In genomic region chr19:55088021-55088451, GRCh38 we compare ENCODE assay signal across 9 cellular contexts. TPM values are rescaled to one million over a fixed set of nuclear protein-coding genes. Genes with fewer than 3 reads are reported as not detected.
DNase-seq lines count a peak whose midpoint lies in the region; ATAC-seq and TF ChIP-seq lines count a peak whose summit lies in the region.
"Had no signal": no experiment of that assay in that cellular context is flagged by ENCODE, and none has a peak within 500 bp of the region (broad histone marks: within the 10 kb centered on the region; RNA-seq: fewer than 3 reads in every experiment).

No MANE protein-coding gene starts in this region.

- no CpG with 5 or more reads among the region's 12 CpGs for whole genome bisulfite sequencing in mesendoderm (ENCODE audit: extremely low coverage, insufficient coverage, low lambda C conversion rate)
- WGBS in thyroid gland, 2 donors = 78 to 79% methylated on average over 12 of the region's 12 CpGs

- H2AK5ac ChIP-seq in mesendoderm (ENCODE audit: low read length) = peak overlapping the region; percentile 46

- H3K79me2 ChIP-seq in mesendoderm (ENCODE audit: control insufficient read depth, insufficient read depth, low read length) = no peaks in the 10 kb centered on the region

- H3K4me1 ChIP-seq in breast epithelium (peaks cover 0 to 6% of the 10 kb centered on the region in 2 donors), adipocyte (ENCODE audit: control insufficient read depth, insufficient read depth, low read length) (peaks cover 18% of the 10 kb centered on the region), mesendoderm (ENCODE audit: control insufficient read depth, low read depth, low read length) (peaks cover 10% of the 10 kb centered on the region), thyroid gland (peaks cover 0 to 13% of the 10 kb centered on the region in 2 donors)

- no peaks in the 10 kb centered on the region for H3K27me3 Mint-ChIP-seq in MCF 10A (ENCODE audit: insufficient read depth, unreplicated experiment)

- no peaks in the 10 kb centered on the region for H3K9me3 Mint-ChIP-seq in MCF 10A (ENCODE audit: unreplicated experiment)

- H3K4me1 Mint-ChIP-seq in MCF 10A (ENCODE audit: insufficient read depth, unreplicated experiment) = peaks cover 10% of the 10 kb centered on the region

- H3K9me3 ChIP-seq in breast epithelium (no peaks in the 10 kb centered on the region), adipocyte (ENCODE audit: control insufficient read depth, low read length) (no peaks in the 10 kb centered on the region), thyroid gland (no peaks in the 10 kb centered on the region)

- no peak overlapping the region for H3K18ac ChIP-seq in mesendoderm (ENCODE audit: low read length)

- H3K79me1 ChIP-seq in mesendoderm (ENCODE audit: low read length) = peaks cover 3% of the 10 kb centered on the region

- peak overlapping the region in 1 of 2 donors; percentile 7 for H3K27ac ChIP-seq in breast epithelium
- H3K27ac ChIP-seq in mesendoderm (ENCODE audit: low read depth, low read length) = no peak overlapping the region
- H3K27ac ChIP-seq in thyroid gland = peak overlapping the region in 2 of 3 donors; percentile 15 to 45

- CTCF ChIA-PET in MCF 10A (lab: Yijun Ruan, JAX) = interaction anchor here (0.5 to 3.2 kb wide), 18 partner anchors 10 to 533 kb away, joined by 3 to 36 read pairs (median 4); partner anchors contain the start of genes EPS8L1, PPP1R12C and TMEM238

- ATAC-seq in HG03460 (IDR thresholded peaks at IDR 0.05; ENCODE audit: unreplicated experiment) (no peak), HG03095 (IDR thresholded peaks at IDR 0.05; ENCODE audit: unreplicated experiment) (no peak)

- H3K27me3 ChIP-seq in breast epithelium (peaks cover 0 to 5% of the 10 kb centered on the region in 2 donors), adipocyte (replicated peaks; ENCODE audit: control insufficient read depth, insufficient read depth, low read length) (peaks cover 29% of the 10 kb centered on the region), mesendoderm (ENCODE audit: insufficient read depth, low read length, poor library complexity) (no peaks in the 10 kb centered on the region), thyroid gland (no peaks in the 10 kb centered on the region)

- H3K9ac ChIP-seq in adipocyte (ENCODE audit: low read length) (peak overlapping the region; percentile 48), mesendoderm (ENCODE audit: low read length) (peak overlapping the region; percentile 95)

- H4K8ac ChIP-seq in mesendoderm (ENCODE audit: low read depth, low read length) = no peak overlapping the region

- H3K4me3 ChIP-seq in breast epithelium (peak overlapping the region in 2 of 3 donors; percentile 34 to 67), adipocyte (ENCODE audit: low read length) (no peak overlapping the region), mesendoderm (ENCODE audit: low read length) (no peak overlapping the region), thyroid gland (replicated peaks in 1 of 3) (no peak overlapping the region)

- intact Hi-C loops in breast epithelium (cut with DNase I; ENCODE audit: low total_unique reads) = no loop called here
- intact Hi-C loops in MCF 10A (cut with micrococcal nuclease) = no loop called here
- intact Hi-C loops in thyroid gland (cut with DNase I) = no loop called here
- intact Hi-C loops in posterior vena cava (cut with DNase I) = no loop called here

- no peak for DNase-seq in breast epithelium (ENCODE audit: low spot score in 2 of 2)
- DNase-seq in MCF 10A (ENCODE audit: unreplicated experiment) = no peak
- DNase-seq in adipocyte (ENCODE audit: low read depth) = no peak
- no peak for DNase-seq in mesendoderm
- no peak for DNase-seq in thyroid gland
- no peak for DNase-seq in posterior vena cava (ENCODE audit: low spot score)

- H3K36me3 Mint-ChIP-seq in MCF 10A (ENCODE audit: insufficient read depth, unreplicated experiment) = peaks cover 17% of the 10 kb centered on the region

- TF ChIP-seq POLR2A in breast epithelium (IDR thresholded peaks at IDR 0.05) (no peak), thyroid gland (IDR thresholded peaks at IDR 0.05) (no peak)

- H3K4ac ChIP-seq in mesendoderm (ENCODE audit: low read depth, low read length) = no peak overlapping the region

- H2BK120ac ChIP-seq in mesendoderm (ENCODE audit: low read depth, low read length) = no peak overlapping the region

- H3K4me2 ChIP-seq in mesendoderm (ENCODE audit: low read length) = no peak overlapping the region

- no peak overlapping the region for H3K4me3 Mint-ChIP-seq in MCF 10A (ENCODE audit: unreplicated experiment)

- peak overlapping the region; percentile 95 for H3K56ac ChIP-seq in mesendoderm (ENCODE audit: low read length)

- BruUV-seq in MCF 10A (replicated peaks; lab: Mats Ljungman, UMichigan) = no TSS peak

- no peak overlapping the region for H4K5ac ChIP-seq in mesendoderm (ENCODE audit: low read length)

- no peak overlapping the region for H3K27ac Mint-ChIP-seq in MCF 10A (ENCODE audit: low read depth, unreplicated experiment)

- H3K36me3 ChIP-seq in breast epithelium (peaks cover 6% of the 10 kb centered on the region), adipocyte (ENCODE audit: control insufficient read depth, insufficient read depth, low read length, severe bottlenecking) (peaks cover 10% of the 10 kb centered on the region), mesendoderm (ENCODE audit: control insufficient read depth, insufficient read depth, low read length) (peaks cover 2% of the 10 kb centered on the region), thyroid gland (peaks cover 16% of the 10 kb centered on the region in 2 donors)

- no peak overlapping the region for H2BK5ac ChIP-seq in mesendoderm (ENCODE audit: low read length)

- H2BK15ac ChIP-seq in mesendoderm (replicated peaks; ENCODE audit: low read depth) = no peak overlapping the region

- no peak for TF ChIP-seq CTCF in breast epithelium (IDR thresholded peaks at IDR 0.05)
- TF ChIP-seq CTCF in MCF 10A (IDR thresholded peaks at IDR 0.05; ENCODE audit: unreplicated experiment) = no peak
- TF ChIP-seq CTCF in thyroid gland (IDR thresholded peaks at IDR 0.05) = no peak

- POLR2A ChIA-PET in MCF 10A (lab: Yijun Ruan, JAX) = interaction anchor here (0.8 kb wide), 1 partner anchor 18 kb away, joined by 3 read pairs; no protein-coding TSS in a partner anchor

- no peak overlapping the region for H3K23ac ChIP-seq in mesendoderm (ENCODE audit: low read length)

RNA-seq across cellular contexts. Expression of gene EPS8L1, which starts 12.4 kb away (rescaled TPM):
- total RNA-seq in breast epithelium (10 to 100 TPM in 2 of 3 donors, 1 to 10 TPM in 1; 2.4 to 51.1 (median 50.1) TPM), MCF 10A (2022) (9.9 and 17.9 TPM in 2 replicates), thyroid gland (10 to 100 TPM; 60.6 to 84.8 (median 73.3) TPM), posterior vena cava (1 to 10 TPM in 1 of 2 donors, under 1 TPM in 1; 0.38 to 2.1 TPM)
- polyA plus RNA-seq in mesendoderm (2013, experiment 1 of 2) = 13.8 TPM
- polyA plus RNA-seq in mesendoderm (2013, experiment 2 of 2) = 11.6 TPM

RNA-seq across cellular contexts. Expression of gene RDH13, which starts 25.1 kb away (rescaled TPM):
- total RNA-seq in breast epithelium (10 to 100 TPM; 11.4 to 33.4 (median 22.3) TPM), MCF 10A (2022) (20.2 and 25.8 TPM in 2 replicates), thyroid gland (10 to 100 TPM; 35.7 to 44.1 (median 38.3) TPM), posterior vena cava (1 to 10 TPM; 7.8 to 8.1 TPM)
- polyA plus RNA-seq in mesendoderm (2013, experiment 1 of 2) = 14.3 TPM
- polyA plus RNA-seq in mesendoderm (2013, experiment 2 of 2) = 14.3 TPM

RNA-seq across cellular contexts. Expression of gene PPP1R12C, which starts 29.4 kb away (rescaled TPM):
- total RNA-seq in breast epithelium = 100 to 1,000 TPM in 1 of 3 donors, 10 to 100 TPM in 2; 68.3 to 148 (median 91.7) TPM
- total RNA-seq in MCF 10A (2022) = 76.4 and 88.6 TPM in 2 replicates
- polyA plus RNA-seq in mesendoderm (2013, experiment 1 of 2) = 42.5 TPM
- 43.2 TPM for polyA plus RNA-seq in mesendoderm (2013, experiment 2 of 2)
- 100 to 1,000 TPM in 1 of 4 donors, 10 to 100 TPM in 3; 40.0 to 110 (median 76.1) TPM for total RNA-seq in thyroid gland
- total RNA-seq in posterior vena cava = 100 to 1,000 TPM; 207 to 252 TPM

RNA-seq across cellular contexts. Expression of gene GP6, which starts 50.0 kb away (rescaled TPM):
- not detected for total RNA-seq in breast epithelium
- 0.27 TPM in 1 of 2 replicates, not detected in the other for total RNA-seq in MCF 10A (2022)
- polyA plus RNA-seq in mesendoderm (2013, experiment 1 of 2) = 0.10 TPM
- polyA plus RNA-seq in mesendoderm (2013, experiment 2 of 2) = 0.04 TPM
- total RNA-seq in thyroid gland = under 1 TPM in 1 of 4 donors, not detected in 3; 0.78 TPM
- total RNA-seq in posterior vena cava = under 1 TPM in 1 of 2 donors, not detected in 1; 0.19 TPM
- total RNA-seq: myocyte had no signal

Comparison
In these comparisons a context has a peak if more than half of its experiments do, and no peak if none do; other contexts are left out.
1. H3K4me3 ChIP-seq: peak in breast epithelium (2 of 3); none in adipocyte (single experiment), mesendoderm (single experiment) and thyroid gland (0 of 3).